Comparison of ENCODE assay signal across 1 cellular context in the genomic region with DNA sequence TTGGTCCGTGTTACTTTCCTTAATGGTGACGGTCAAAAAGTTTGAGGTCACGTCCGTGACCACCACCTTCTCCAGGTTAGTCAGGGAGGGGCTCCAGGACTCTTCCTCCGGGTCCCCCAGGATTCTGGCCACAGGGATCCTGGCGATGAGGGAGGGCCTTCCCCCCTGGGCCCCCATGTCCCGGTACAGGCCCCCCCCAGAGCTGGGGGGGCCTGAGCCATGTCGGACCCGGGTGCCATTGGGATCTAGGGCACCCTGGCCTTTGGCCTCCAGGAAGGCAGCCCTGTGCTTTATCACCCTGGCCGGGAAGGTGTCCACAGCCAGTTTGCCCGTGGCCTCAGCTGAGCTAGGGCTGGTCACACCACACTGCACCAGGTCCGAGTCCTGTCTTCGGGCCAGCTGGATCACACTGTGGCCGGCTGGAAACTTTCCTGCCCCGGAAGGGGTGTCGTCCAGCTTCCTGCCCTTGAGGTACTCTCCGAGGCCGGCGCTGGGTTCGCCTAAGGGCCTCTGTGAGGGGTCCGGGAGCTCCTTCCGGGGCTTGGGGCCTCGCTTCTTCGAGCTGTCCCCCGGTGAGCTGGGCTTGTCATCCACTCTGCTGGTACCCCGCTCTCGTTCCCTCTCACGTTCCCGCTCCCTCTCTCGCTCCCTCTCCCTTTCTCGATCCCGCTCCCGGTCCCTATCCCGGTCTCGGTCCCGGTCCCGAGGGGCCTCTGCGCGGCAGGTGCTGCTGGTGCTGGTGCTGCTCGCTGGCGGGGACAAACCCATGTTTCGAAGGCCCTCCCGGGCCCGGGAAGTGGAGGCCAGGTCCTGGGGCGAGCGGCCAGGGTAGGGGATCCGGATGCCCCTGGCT.
TF ChIP-seq lines count a peak whose summit lies in the region.

No MANE protein-coding gene starts in this region.

TF ChIP-seq in IMR-90, 13 proteins besides CTCF, POLR2A, EP300 and RAD21:
- TF ChIP-seq MAFK (IDR thresholded peaks at IDR 0.05; ENCODE audit: low read depth, low read length) (no peak), FOS (IDR thresholded peaks at IDR 0.05; ENCODE audit: low read depth, low read length) (no peak), SMC3 (IDR thresholded peaks at IDR 0.05; ENCODE audit: low read depth, low read length) (no peak), MAZ (IDR thresholded peaks at IDR 0.05; ENCODE audit: borderline replicate concordance, low read depth, low read length) (no peak), CEBPB (IDR thresholded peaks at IDR 0.05; ENCODE audit: low read depth, low read length) (no peak), RCOR1 (IDR thresholded peaks at IDR 0.05; ENCODE audit: insufficient replicate concordance, low read length) (no peak), CHD1 (IDR thresholded peaks at IDR 0.05; ENCODE audit: low read depth, low read length) (no peak), NFE2L2 (IDR thresholded peaks at IDR 0.05; ENCODE audit: low read depth, low read length) (no peak), RFX5 (IDR thresholded peaks at IDR 0.05; ENCODE audit: low read depth, low read length) (no peak), MXI1 (IDR thresholded peaks at IDR 0.05; ENCODE audit: borderline replicate concordance, low read depth, low read length) (no peak), BHLHE40 (IDR thresholded peaks at IDR 0.05; ENCODE audit: low read depth, low read length) (no peak)
- TF ChIP-seq, protein P1, sequence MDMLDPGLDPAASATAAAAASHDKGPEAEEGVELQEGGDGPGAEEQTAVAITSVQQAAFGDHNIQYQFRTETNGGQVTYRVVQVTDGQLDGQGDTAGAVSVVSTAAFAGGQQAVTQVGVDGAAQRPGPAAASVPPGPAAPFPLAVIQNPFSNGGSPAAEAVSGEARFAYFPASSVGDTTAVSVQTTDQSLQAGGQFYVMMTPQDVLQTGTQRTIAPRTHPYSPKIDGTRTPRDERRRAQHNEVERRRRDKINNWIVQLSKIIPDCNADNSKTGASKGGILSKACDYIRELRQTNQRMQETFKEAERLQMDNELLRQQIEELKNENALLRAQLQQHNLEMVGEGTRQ (IDR thresholded peaks at IDR 0.05; ENCODE audit: low read depth, low read length), result no peak
- TF ChIP-seq, protein P2, sequence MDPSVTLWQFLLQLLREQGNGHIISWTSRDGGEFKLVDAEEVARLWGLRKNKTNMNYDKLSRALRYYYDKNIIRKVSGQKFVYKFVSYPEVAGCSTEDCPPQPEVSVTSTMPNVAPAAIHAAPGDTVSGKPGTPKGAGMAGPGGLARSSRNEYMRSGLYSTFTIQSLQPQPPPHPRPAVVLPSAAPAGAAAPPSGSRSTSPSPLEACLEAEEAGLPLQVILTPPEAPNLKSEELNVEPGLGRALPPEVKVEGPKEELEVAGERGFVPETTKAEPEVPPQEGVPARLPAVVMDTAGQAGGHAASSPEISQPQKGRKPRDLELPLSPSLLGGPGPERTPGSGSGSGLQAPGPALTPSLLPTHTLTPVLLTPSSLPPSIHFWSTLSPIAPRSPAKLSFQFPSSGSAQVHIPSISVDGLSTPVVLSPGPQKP (IDR thresholded peaks at IDR 0.05; ENCODE audit: borderline replicate concordance, low read depth, low read length), result no peak
